In genomic region chr22:37121887-37122591, GRCh38 we compare ENCODE assay signal across 9 cellular contexts. TPM values are rescaled to one million over a fixed set of nuclear protein-coding genes. Genes with fewer than 3 reads are reported as not detected.
DNase-seq lines count a peak whose midpoint lies in the region; ATAC-seq and TF ChIP-seq lines count a peak whose summit lies in the region.
"Had no signal": no experiment of that assay in that cellular context is flagged by ENCODE, and none has a peak within 500 bp of the region (broad histone marks: within the 10 kb centered on the region; RNA-seq: fewer than 3 reads in every experiment).

No MANE protein-coding gene starts in this region.

- H3K4me3 ChIP-seq in GM12864 (ENCODE audit: low read depth, low read length) = no peak overlapping the region
- H3K4me3 ChIP-seq in HCT116 (replicated peaks in 1 of 2; ENCODE audit: low read depth in 1 of 2, low read length in 2 of 2) = no peak overlapping the region
- no peak overlapping the region for H3K4me3 ChIP-seq in Karpas-422 (ENCODE audit: low read length)

- no peaks in the 10 kb centered on the region for H3K9me2 ChIP-seq in HCT116 (ENCODE audit: insufficient read depth)
- H3K9me2 ChIP-seq in Karpas-422 (replicated peaks; ENCODE audit: insufficient read depth, low read length) = no peaks in the 10 kb centered on the region

- TF ChIP-seq RAD21 in HCT116 (IDR thresholded peaks at IDR 0.05; ENCODE audit: low read depth) = no peak

- peak; percentile 37 for TF ChIP-seq CTCF in GM12864 (IDR thresholded peaks at IDR 0.05; ENCODE audit: low read depth, low read length, missing control alignments)
- no peak for TF ChIP-seq CTCF in HCT116 (IDR thresholded peaks at IDR 0.05 in 2 of 3, conservative IDR thresholded peaks at IDR 0.05 in 1 of 3; ENCODE audit: borderline replicate concordance in 1 of 3, insufficient read depth in 1 of 3, low read depth in 2 of 3, low read length in 2 of 3)

- no peak for TF ChIP-seq POLR2A in HCT116 (IDR thresholded peaks at IDR 0.05; ENCODE audit: borderline replicate concordance, extremely low read depth, insufficient read depth, insufficient read length)

- POLR2A ChIA-PET in HCT116 (lab: Charles Lee) = no interaction called here

- H2AFZ ChIP-seq in HCT116 (ENCODE audit: low read depth, low read length, poor library complexity, severe bottlenecking) (no peak overlapping the region), Karpas-422 (ENCODE audit: low read length) (no peak overlapping the region)

- H3K9me3 ChIP-seq in HCT116 (ENCODE audit: control insufficient read depth in 1 of 2, insufficient read depth in 1 of 2, low read depth in 1 of 2, low read length in 2 of 2) = no peaks in the 10 kb centered on the region
- no peaks in the 10 kb centered on the region for H3K9me3 ChIP-seq in Karpas-422 (ENCODE audit: low read length)

- H3K79me2 ChIP-seq in HCT116 (ENCODE audit: insufficient read depth, low read length) (no peaks in the 10 kb centered on the region), Karpas-422 (ENCODE audit: low read length) (no peaks in the 10 kb centered on the region)

- DNase-seq in GM12864 (ENCODE audit: low read depth) (peak; percentile 69), HCT116 (ENCODE audit: low read depth, low spot score) (no peak), NCI-H69 (lab: John Stamatoyannopoulos, UW) (peak; percentile 70), glomerular visceral epithelial cell (ENCODE audit: extremely low spot score) (peak; percentile 78), NCI-H2171 (lab: John Stamatoyannopoulos, UW) (no peak), Karpas-422 (no peak)
- DNase-seq in activated T-cell treated with anti-CD3 and anti-CD28 coated beads, Interleukin-2, amount 50 U/mL, for 1 hour = peak; percentile 87
- peak; percentile 71 to 85 for DNase-seq in stimulated activated CD8-positive, alpha-beta memory T cell treated with anti-CD3 and anti-CD28 coated beads, Interleukin-4, amount 100 ng/mL, for 1 hour (ENCODE audit: low read depth in 2 of 2, low spot score in 1 of 2)

- CTCF ChIA-PET in HCT116 (lab: Charles Lee) = interaction anchor here (0.7 kb wide), 1 partner anchor 44 kb away, joined by 3 read pairs; no protein-coding TSS in a partner anchor

- H4K20me1 ChIP-seq in HCT116 (ENCODE audit: insufficient read depth) = no peaks in the 10 kb centered on the region
- H4K20me1 ChIP-seq in Karpas-422 (ENCODE audit: insufficient read depth, low read depth, low read length) = no peaks in the 10 kb centered on the region

- no peak overlapping the region for H3K4me2 ChIP-seq in HCT116 (ENCODE audit: low read length)
- H3K4me2 ChIP-seq in Karpas-422 (ENCODE audit: low read depth, low read length, poor library complexity, severe bottlenecking) = no peak overlapping the region

- intact Hi-C loops in HCT116 (cut with micrococcal nuclease) = no loop called here

- no peak overlapping the region for H3K9ac ChIP-seq in HCT116 (ENCODE audit: low read length)
- no peak overlapping the region for H3K9ac ChIP-seq in Karpas-422 (ENCODE audit: low read length)

- H3K27ac ChIP-seq in HCT116 (ENCODE audit: low read depth, low read length) = no peak overlapping the region
- no peak overlapping the region for H3K27ac ChIP-seq in Karpas-422 (ENCODE audit: low read length)

- H3K27me3 ChIP-seq in HCT116 (ENCODE audit: insufficient read depth, low read length) (no peaks in the 10 kb centered on the region), Karpas-422 (ENCODE audit: low read length) (no peaks in the 10 kb centered on the region)

- H3K4me1 ChIP-seq in HCT116 (ENCODE audit: control insufficient read depth in 1 of 2, insufficient read depth in 2 of 2, low read length in 2 of 2) = peaks cover 0 to 23% of the 10 kb centered on the region in 2 experiments; a peak in 2 of 4 replicates
- H3K4me1 ChIP-seq in Karpas-422 (ENCODE audit: low read length) = no peaks in the 10 kb centered on the region

- no TSS peak for BruUV-seq in HCT116 (replicated peaks; lab: Mats Ljungman, UMichigan)

- ATAC-seq in HCT116 = peak; percentile 37

- no peaks in the 10 kb centered on the region for H3K36me3 ChIP-seq in HCT116 (ENCODE audit: control insufficient read depth in 1 of 2, insufficient read depth in 2 of 2, low read length in 2 of 2)
- no peaks in the 10 kb centered on the region for H3K36me3 ChIP-seq in Karpas-422 (ENCODE audit: insufficient read depth, low read length)

- RAD21 ChIA-PET in HCT116 (lab: Charles Lee; ENCODE audit: low non-redundant PET in 1 of 2, low total read pairs in 2 of 2, uncharacterized antibody in 2 of 2, unreplicated experiment in 2 of 2) = no interaction called here

TF ChIP-seq in HCT116, 20 proteins besides CTCF, POLR2A, EP300 and RAD21:
- TF ChIP-seq ZNF274 (IDR thresholded peaks at IDR 0.05; ENCODE audit: low read depth, low read length) = no peak
- no peak for TF ChIP-seq POLR2AphosphoS5 (IDR thresholded peaks at IDR 0.05; ENCODE audit: low read depth, low read length)
- TF ChIP-seq SRF (IDR thresholded peaks at IDR 0.05; ENCODE audit: low read depth) = no peak
- no peak for TF ChIP-seq JUND (IDR thresholded peaks at IDR 0.05)
- TF ChIP-seq EZH2 (IDR thresholded peaks at IDR 0.05) = no peak
- TF ChIP-seq EZH2phosphoT487 (IDR thresholded peaks at IDR 0.05; ENCODE audit: borderline replicate concordance) = no peak
- no peak for TF ChIP-seq CBX3 (IDR thresholded peaks at IDR 0.05; ENCODE audit: low read depth)
- TF ChIP-seq TCF7L2 (IDR thresholded peaks at IDR 0.05; ENCODE audit: borderline replicate concordance, extremely low read depth, insufficient read depth, insufficient read length) = no peak
- TF ChIP-seq SIN3A (IDR thresholded peaks at IDR 0.05; ENCODE audit: low read depth) = no peak
- no peak for TF ChIP-seq SP1 (IDR thresholded peaks at IDR 0.05; ENCODE audit: low read depth)
- no peak for TF ChIP-seq ELF1 (IDR thresholded peaks at IDR 0.05; ENCODE audit: borderline replicate concordance, low read depth)
- no peak for TF ChIP-seq YY1 (IDR thresholded peaks at IDR 0.05; ENCODE audit: extremely low read depth, insufficient replicate concordance, low read depth, low read length)
- TF ChIP-seq ZBTB33 (IDR thresholded peaks at IDR 0.05; ENCODE audit: extremely low read depth, insufficient replicate concordance, low read length) = no peak
- TF ChIP-seq FOSL1 (IDR thresholded peaks at IDR 0.05; ENCODE audit: low read depth) = no peak
- TF ChIP-seq EGR1 (IDR thresholded peaks at IDR 0.05; ENCODE audit: low read depth) = no peak
- no peak for TF ChIP-seq ATF3 (IDR thresholded peaks at IDR 0.05)
- TF ChIP-seq ZFX (IDR thresholded peaks at IDR 0.05) = no peak

RNA-seq across cellular contexts. Expression of gene TMPRSS6, which starts 12.5 kb away (rescaled TPM):
- 0.39 TPM for total RNA-seq in HCT116 (2021; ENCODE audit: unreplicated experiment)
- polyA plus RNA-seq in HCT116 (2012) = 0.27 and 0.31 TPM in 2 replicates
- total RNA-seq in Karpas-422 (2014; rRNA removed; shearing (Covaris generic); ENCODE audit: low replicate concordance) = not detected in 2 replicates
- total RNA-seq: NCI-H460 had no signal

RNA-seq across cellular contexts. Expression of gene IL2RB, which starts 27.7 kb away (rescaled TPM):
- total RNA-seq in HCT116 (2021; ENCODE audit: unreplicated experiment) = 0.30 TPM
- 0.20 and 0.21 TPM in 2 replicates for polyA plus RNA-seq in HCT116 (2012)
- total RNA-seq in Karpas-422 (2014; rRNA removed; shearing (Covaris generic); ENCODE audit: low replicate concordance) = 0.25 TPM in 1 of 2 replicates, not detected in the other
- total RNA-seq: NCI-H460 had no signal

Comparison
In these comparisons a context has a peak if more than half of its experiments do, and no peak if none do; other contexts are left out.
1. DNase-seq: peak in GM12864 (single experiment), NCI-H69 (single experiment), activated T-cell treated with anti-CD3 and anti-CD28 coated beads, Interleukin-2, amount 50 U/mL, for 1 hour (single experiment), glomerular visceral epithelial cell (single experiment) and stimulated activated CD8-positive, alpha-beta memory T cell treated with anti-CD3 and anti-CD28 coated beads, Interleukin-4, amount 100 ng/mL, for 1 hour (2 of 2); none in HCT116 (single experiment), NCI-H2171 (single experiment) and Karpas-422 (single experiment).